Comparison of ENCODE assay signal across 22 cellular contexts in genomic region chr4:70670332-70671014, GRCh38. TPM values are rescaled to one million over a fixed set of nuclear protein-coding genes. Genes with fewer than 3 reads are reported as not detected.
DNase-seq lines count a peak whose midpoint lies in the region; FAIRE-seq and TF ChIP-seq lines count a peak whose summit lies in the region.
"Had no signal": no experiment of that assay in that cellular context is flagged by ENCODE, and none has a peak within 500 bp of the region (broad histone marks: within the 10 kb centered on the region; RNA-seq: fewer than 3 reads in every experiment).

No MANE protein-coding gene starts in this region.

- DNase-seq in EH (ENCODE audit: low read depth) (peak; percentile 77), bronchial epithelial cell (ENCODE audit: low read depth) (peak; percentile 24), renal cortical epithelial cell (ENCODE audit: low read depth) (peak; percentile 96), NCI-H526 (lab: John Stamatoyannopoulos, UW) (no peak), NCI-H2081 (lab: John Stamatoyannopoulos, UW) (no peak), midbrain (lab: John Stamatoyannopoulos, UW) (no peak)
- DNase-seq in activated CD4-positive, alpha-beta T cell treated with anti-CD3 and anti-CD28 coated beads, Interleukin-2, amount 50 U/mL, for 1 hour, result no peak
- DNase-seq: activated T-cell treated with anti-CD3 and anti-CD28 coated beads, Interleukin-2, amount 50 U/mL, for 24 hours; CD4-positive, alpha-beta memory T cell; effector memory CD8-positive, alpha-beta T cell; KG1; NCI-H146; stimulated activated CD4-positive, alpha-beta T cell treated with anti-CD3 and anti-CD28 coated beads, Interleukin-4, amount 100 ng/mL, for 24 hours; T1000 had no signal

- no peak for TF ChIP-seq CTCF in bronchial epithelial cell (IDR thresholded peaks at IDR 0.05; ENCODE audit: insufficient read depth, low read length, severe bottlenecking)

- FAIRE-seq in bronchial epithelial cell (lab: Jason Lieb, UNC), result no peak
- FAIRE-seq: frontal cortex, GM12892 had no signal

- H3K27me3 Mint-ChIP-seq in IgD-negative memory B cell, result no peaks in the 10 kb centered on the region

- peaks cover 35 to 47% (median 36%) of the 10 kb centered on the region in 3 donors for H3K4me1 Mint-ChIP-seq in IgD-negative memory B cell
- H3K4me1 Mint-ChIP-seq: CD4-positive, alpha-beta memory T cell; central memory CD8-positive, alpha-beta T cell had no signal

- H3K4me3 ChIP-seq in bronchial epithelial cell (ENCODE audit: low read depth, low read length), result no peak overlapping the region
- H3K4me3 ChIP-seq: HAP-1, SJSA1 had no signal

- no peaks in the 10 kb centered on the region for H3K36me3 ChIP-seq in bronchial epithelial cell (ENCODE audit: control insufficient read depth, insufficient read depth, low read length)
- H3K36me3 ChIP-seq: HAP-1, SJSA1 had no signal

- peaks cover 7% of the 10 kb centered on the region for H3K36me3 Mint-ChIP-seq in IgD-negative memory B cell
- H3K36me3 Mint-ChIP-seq: CD4-positive, alpha-beta memory T cell; mesothelial cell of epicardium had no signal

- peak overlapping the region in 2 of 4 donors; percentile 49 to 67 for H3K4me3 Mint-ChIP-seq in IgD-negative memory B cell
- H3K4me3 Mint-ChIP-seq: activated T-cell treated with anti-CD3 and anti-CD28 coated beads, Interleukin-2, amount 50 U/mL, for 24 hours; CD4-positive, alpha-beta memory T cell; central memory CD8-positive, alpha-beta T cell; effector memory CD8-positive, alpha-beta T cell; mesothelial cell of epicardium had no signal

- H3K9me3 Mint-ChIP-seq in IgD-negative memory B cell, result no peaks in the 10 kb centered on the region
- H3K9me3 Mint-ChIP-seq: activated T-cell treated with anti-CD3 and anti-CD28 coated beads, Interleukin-2, amount 50 U/mL, for 24 hours; central memory CD8-positive, alpha-beta T cell; effector memory CD8-positive, alpha-beta T cell; mesothelial cell of epicardium had no signal

- H3K27me3 ChIP-seq in bronchial epithelial cell (ENCODE audit: control insufficient read depth, insufficient read depth, low read length), result no peaks in the 10 kb centered on the region

- H3K27ac Mint-ChIP-seq in IgD-negative memory B cell, result peak overlapping the region in 2 of 3 donors; percentile 66 to 78
- H3K27ac Mint-ChIP-seq: activated T-cell treated with anti-CD3 and anti-CD28 coated beads, Interleukin-2, amount 50 U/mL, for 24 hours; CD4-positive, alpha-beta memory T cell; effector memory CD8-positive, alpha-beta T cell; mesothelial cell of epicardium had no signal

RNA-seq across cellular contexts. Expression of gene JCHAIN, which starts 4.2 kb away (rescaled TPM):
- 1,651 TPM for polyA plus RNA-seq in IgD-negative memory B cell
- not detected in 2 replicates for total RNA-seq in bronchial epithelial cell
- 0.30 TPM in 1 of 2 replicates, not detected in the other for total RNA-seq in renal cortical epithelial cell
- total RNA-seq: CD4-positive, alpha-beta memory T cell; NCI-H460; SJSA1 had no signal

RNA-seq across cellular contexts. Expression of gene UTP3, which starts 17.9 kb away (rescaled TPM):
- 15.9 TPM for polyA plus RNA-seq in IgD-negative memory B cell
- 15.0 and 18.2 TPM in 2 replicates for total RNA-seq in bronchial epithelial cell
- total RNA-seq in renal cortical epithelial cell, result 15.1 and 47.4 TPM in 2 replicates

RNA-seq across cellular contexts. Expression of gene ENAM, which starts 41.9 kb away (rescaled TPM):
- polyA plus RNA-seq in IgD-negative memory B cell, result 1.7 TPM
- total RNA-seq in bronchial epithelial cell, result not detected in 2 replicates
- total RNA-seq in renal cortical epithelial cell, result 3.3 TPM in 2 replicates
- total RNA-seq: CD4-positive, alpha-beta memory T cell; mesothelial cell of epicardium; NCI-H460; SJSA1 had no signal
- polyA plus RNA-seq: CD4-positive, alpha-beta memory T cell had no signal

RNA-seq across cellular contexts. Expression of gene RUFY3, which starts 51.3 kb away (rescaled TPM):
- 16.8 TPM for polyA plus RNA-seq in IgD-negative memory B cell
- total RNA-seq in bronchial epithelial cell (43.2 and 59.8 TPM in 2 replicates), renal cortical epithelial cell (37.9 and 74.9 TPM in 2 replicates)

Comparison
In these comparisons a context has a peak if more than half of its experiments do, and no peak if none do; other contexts are left out.
1. DNase-seq: peak in EH (single experiment), bronchial epithelial cell (single experiment) and renal cortical epithelial cell (single experiment); none in NCI-H526 (0 of 2), activated CD4-positive, alpha-beta T cell treated with anti-CD3 and anti-CD28 coated beads, Interleukin-2, amount 50 U/mL, for 1 hour (single experiment), NCI-H2081 (0 of 2) and midbrain (single experiment).